1 cellular context compared by ENCODE assay signal in genomic region chr20:33308668-33309067, GRCh38.
TF ChIP-seq lines count a peak whose summit lies in the region.

No MANE protein-coding gene starts in this region.

TF ChIP-seq in HepG2, 621 proteins besides CTCF, POLR2A, EP300 and RAD21 (continued from another document):
- TF ChIP-seq SKIL (CRISPR knock-in tag; IDR thresholded peaks at IDR 0.05; ENCODE audit: borderline replicate concordance) (0 out of 2 replicates have a peak, but pooled peaks have one; percentile 15), FOXK2 (IDR thresholded peaks at IDR 0.05) (peak; percentile 59; the same call in 1 of the 2 replicates), KLF16 (CRISPR knock-in tag; IDR thresholded peaks at IDR 0.05) (0 out of 4 replicates have a peak, but pooled peaks of 1 of the 2 experiments have one; percentile 45), ZNF775 (CRISPR knock-in tag; IDR thresholded peaks at IDR 0.05; ENCODE audit: borderline replicate concordance) (no peak), ZNF24 (IDR thresholded peaks at IDR 0.05) (no peak), SSRP1 (CRISPR knock-in tag; IDR thresholded peaks at IDR 0.05) (no peak), PLRG1 (conservative IDR thresholded peaks at IDR 0.05) (peak; percentile 97), ATAD3A (CRISPR knock-in tag; IDR thresholded peaks at IDR 0.05) (no peak), JUNB (CRISPR knock-in tag; IDR thresholded peaks at IDR 0.05; ENCODE audit: borderline replicate concordance) (peak; percentile 50; the same call in 1 of the 2 replicates), FOXA1 (IDR thresholded peaks at IDR 0.05) (peak; percentile 50; the same call in 1 of the 2 replicates), FOXA1 (CRISPR knock-in tag; IDR thresholded peaks at IDR 0.05) (no peak), ZNF646 (CRISPR knock-in tag; IDR thresholded peaks at IDR 0.05) (peak; percentile 73; the same call in 1 of the 2 replicates), TRIM22 (IDR thresholded peaks at IDR 0.05) (0 out of 2 replicates have a peak, but pooled peaks have one; percentile 58), ZNF282 (IDR thresholded peaks at IDR 0.05; ENCODE audit: partially characterized antibody) (peak; percentile 91), NBN (conservative IDR thresholded peaks at IDR 0.05) (peak; percentile 76; the same call in 1 of the 2 replicates), ATF7 (IDR thresholded peaks at IDR 0.05) (peak; percentile 35; the same call in 1 of the 2 replicates), ATF7 (CRISPR knock-in tag; IDR thresholded peaks at IDR 0.05) (no peak), ZNF75D (CRISPR knock-in tag; IDR thresholded peaks at IDR 0.05; ENCODE audit: borderline replicate concordance) (no peak), ZNF574 (CRISPR knock-in tag; IDR thresholded peaks at IDR 0.05) (no peak), NONO (IDR thresholded peaks at IDR 0.05) (peak; percentile 98), NONO (CRISPR knock-in tag; conservative IDR thresholded peaks at IDR 0.05) (no peak), SOX6 (IDR thresholded peaks at IDR 0.05) (peak; percentile 98), SOX6 (CRISPR knock-in tag; IDR thresholded peaks at IDR 0.05) (no peak)
